In the genomic region with DNA sequence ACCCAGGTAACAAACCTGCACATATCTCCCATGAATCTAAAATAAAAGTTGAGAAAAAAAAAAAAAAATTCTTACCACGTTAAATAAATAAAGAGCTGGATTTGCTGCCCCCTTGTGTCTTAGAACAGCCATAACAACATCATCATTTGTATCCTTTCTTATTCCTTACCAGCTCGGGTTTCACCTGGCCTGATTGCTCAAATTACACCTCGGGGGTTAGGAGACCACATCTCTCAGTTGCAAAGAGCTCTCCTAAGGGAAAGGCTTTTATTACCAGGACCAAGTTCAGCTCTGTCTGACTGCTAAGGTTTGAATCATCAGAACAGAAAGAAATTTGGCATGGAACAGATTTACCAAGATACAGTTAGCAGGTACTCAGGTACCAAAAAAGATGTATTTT, we compare ENCODE assay signal across 2 cellular contexts.
TF ChIP-seq lines count a peak whose summit lies in the region.

No MANE protein-coding gene starts in this region.

TF ChIP-seq in A549, 52 proteins besides CTCF, POLR2A, EP300 and RAD21:
- TF ChIP-seq, protein P1, sequence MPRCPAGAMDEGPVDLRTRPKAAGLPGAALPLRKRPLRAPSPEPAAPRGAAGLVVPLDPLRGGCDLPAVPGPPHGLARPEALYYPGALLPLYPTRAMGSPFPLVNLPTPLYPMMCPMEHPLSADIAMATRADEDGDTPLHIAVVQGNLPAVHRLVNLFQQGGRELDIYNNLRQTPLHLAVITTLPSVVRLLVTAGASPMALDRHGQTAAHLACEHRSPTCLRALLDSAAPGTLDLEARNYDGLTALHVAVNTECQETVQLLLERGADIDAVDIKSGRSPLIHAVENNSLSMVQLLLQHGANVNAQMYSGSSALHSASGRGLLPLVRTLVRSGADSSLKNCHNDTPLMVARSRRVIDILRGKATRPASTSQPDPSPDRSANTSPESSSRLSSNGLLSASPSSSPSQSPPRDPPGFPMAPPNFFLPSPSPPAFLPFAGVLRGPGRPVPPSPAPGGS (IDR thresholded peaks at IDR 0.05), result no peak
- peak; percentile 81 for TF ChIP-seq SMC3 (IDR thresholded peaks at IDR 0.05)

TF ChIP-seq in HepG2, 621 proteins besides CTCF, POLR2A, EP300 and RAD21:
- TF ChIP-seq FOXA1 (IDR thresholded peaks at IDR 0.05) (no peak), FOXA1 (CRISPR knock-in tag; IDR thresholded peaks at IDR 0.05) (0 out of 2 replicates have a peak, but pooled peaks have one; percentile 30), HOMEZ (CRISPR knock-in tag; IDR thresholded peaks at IDR 0.05; ENCODE audit: low read depth) (no peak), GATAD2A (CRISPR knock-in tag; IDR thresholded peaks at IDR 0.05) (0 out of 2 replicates have a peak, but pooled peaks have one; percentile 12), HCFC1 (IDR thresholded peaks at IDR 0.05; ENCODE audit: low read depth, low read length) (no peak), ZBTB8A (CRISPR knock-in tag; IDR thresholded peaks at IDR 0.05; ENCODE audit: borderline replicate concordance, low read depth) (no peak), SMAD3 (CRISPR knock-in tag; IDR thresholded peaks at IDR 0.05) (no peak), ZFP62 (CRISPR knock-in tag; IDR thresholded peaks at IDR 0.05) (no peak), KLF12 (CRISPR knock-in tag; IDR thresholded peaks at IDR 0.05; ENCODE audit: borderline replicate concordance) (no peak), STAG1 (CRISPR knock-in tag; IDR thresholded peaks at IDR 0.05) (peak; percentile 67), PAWR (CRISPR knock-in tag; IDR thresholded peaks at IDR 0.05; ENCODE audit: borderline replicate concordance) (no peak), CBX1 (IDR thresholded peaks at IDR 0.05; ENCODE audit: low read depth) (no peak), SMC3 (IDR thresholded peaks at IDR 0.05; ENCODE audit: low read length) (peak; percentile 74)
- TF ChIP-seq, protein P2, sequence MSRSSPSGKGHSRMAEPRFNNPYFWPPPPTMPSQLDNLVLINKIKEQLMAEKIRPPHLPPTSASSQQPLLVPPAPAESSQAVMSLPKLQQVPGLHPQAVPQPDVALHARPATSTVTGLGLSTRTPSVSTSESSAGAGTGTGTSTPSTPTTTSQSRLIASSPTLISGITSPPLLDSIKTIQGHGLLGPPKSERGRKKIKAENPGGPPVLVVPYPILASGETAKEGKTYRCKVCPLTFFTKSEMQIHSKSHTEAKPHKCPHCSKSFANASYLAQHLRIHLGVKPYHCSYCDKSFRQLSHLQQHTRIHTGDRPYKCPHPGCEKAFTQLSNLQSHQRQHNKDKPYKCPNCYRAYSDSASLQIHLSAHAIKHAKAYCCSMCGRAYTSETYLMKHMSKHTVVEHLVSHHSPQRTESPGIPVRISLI (CRISPR knock-in tag; IDR thresholded peaks at IDR 0.05; ENCODE audit: borderline replicate concordance), result peak; percentile 77; the same call in 1 of the 2 replicates
